ENCODE assay signal across 2 cellular contexts in genomic region chr7:152756126-152756525, GRCh38.
TF ChIP-seq lines count a peak whose summit lies in the region.

No MANE protein-coding gene starts in this region.

TF ChIP-seq in HepG2, 621 proteins besides CTCF, POLR2A, EP300 and RAD21:
- TF ChIP-seq ATF7 (IDR thresholded peaks at IDR 0.05) (0 out of 2 replicates have a peak, but pooled peaks have one; percentile 2), ATF7 (CRISPR knock-in tag; IDR thresholded peaks at IDR 0.05) (no peak), ZNF296 (CRISPR knock-in tag; conservative IDR thresholded peaks at IDR 0.05) (no peak), HNRNPH1 (optimal IDR thresholded peaks at IDR 0.05; ENCODE audit: low read depth, low read length) (no peak), ZFP62 (CRISPR knock-in tag; IDR thresholded peaks at IDR 0.05) (no peak)

TF ChIP-seq in IMR-90, 13 proteins besides CTCF, POLR2A, EP300 and RAD21:
- TF ChIP-seq NFE2L2 (IDR thresholded peaks at IDR 0.05; ENCODE audit: low read depth, low read length), result no peak
- TF ChIP-seq RFX5 (IDR thresholded peaks at IDR 0.05; ENCODE audit: low read depth, low read length), result no peak
- TF ChIP-seq CEBPB (IDR thresholded peaks at IDR 0.05; ENCODE audit: low read depth, low read length), result no peak
- no peak for TF ChIP-seq FOS (IDR thresholded peaks at IDR 0.05; ENCODE audit: low read depth, low read length)
- TF ChIP-seq MXI1 (IDR thresholded peaks at IDR 0.05; ENCODE audit: borderline replicate concordance, low read depth, low read length), result no peak
- TF ChIP-seq MAZ (IDR thresholded peaks at IDR 0.05; ENCODE audit: borderline replicate concordance, low read depth, low read length), result no peak
- TF ChIP-seq ELK1 (IDR thresholded peaks at IDR 0.05; ENCODE audit: borderline replicate concordance, low read depth, low read length), result no peak
- TF ChIP-seq SMC3 (IDR thresholded peaks at IDR 0.05; ENCODE audit: low read depth, low read length), result no peak
- TF ChIP-seq RCOR1 (IDR thresholded peaks at IDR 0.05; ENCODE audit: insufficient replicate concordance, low read length), result no peak
- TF ChIP-seq CHD1 (IDR thresholded peaks at IDR 0.05; ENCODE audit: low read depth, low read length), result no peak
- no peak for TF ChIP-seq USF2 (IDR thresholded peaks at IDR 0.05; ENCODE audit: low read depth, low read length)
TF ChIP-seq in IMR-90: peak in this region for 0.
